Comparison of ENCODE assay signal across 21 cellular contexts in genomic region chr6:112636650-112637260, GRCh38.
DNase-seq lines count a peak whose midpoint lies in the region; TF ChIP-seq lines count a peak whose summit lies in the region.
"Had no signal": no experiment of that assay in that cellular context is flagged by ENCODE, and none has a peak within 500 bp of the region (broad histone marks: within the 10 kb centered on the region; RNA-seq: fewer than 3 reads in every experiment).

No MANE protein-coding gene starts in this region.

- TF ChIP-seq CTCF in HFFc6 (IDR thresholded peaks at IDR 0.05), result no peak
- no peak for TF ChIP-seq CTCF in kidney epithelial cell (IDR thresholded peaks at IDR 0.05; ENCODE audit: insufficient read depth, low read length, poor library complexity, severe bottlenecking)
- TF ChIP-seq CTCF in WERI-Rb-1 (IDR thresholded peaks at IDR 0.05; ENCODE audit: low read depth, low read length), result no peak

- no peak overlapping the region for H3K4me3 Mint-ChIP-seq in HFFc6
- H3K4me3 Mint-ChIP-seq: activated CD8-positive, alpha-beta T cell treated with anti-CD3 and anti-CD28 coated beads, Interleukin-2, amount 10 ng/mL, durations not matched to agents 7 days and 5 days; activated naive CD8-positive, alpha-beta T cell; CD14-positive monocyte; T-cell had no signal

- H3K4me3 ChIP-seq in kidney epithelial cell (ENCODE audit: low read depth, low read length) (no peak overlapping the region), WERI-Rb-1 (ENCODE audit: low read depth, low read length) (no peak overlapping the region)
- H3K4me3 ChIP-seq: spleen, thoracic aorta had no signal

- no peak overlapping the region for H3K27ac Mint-ChIP-seq in HFFc6
- H3K27ac Mint-ChIP-seq: activated CD8-positive, alpha-beta T cell treated with anti-CD3 and anti-CD28 coated beads, Interleukin-2, amount 10 ng/mL, durations not matched to agents 7 days and 5 days; activated naive CD8-positive, alpha-beta T cell; CD14-positive monocyte; T-cell had no signal

- H3K4me1 Mint-ChIP-seq in HFFc6 (ENCODE audit: low read depth), result peaks cover 30% of the 10 kb centered on the region
- H3K4me1 Mint-ChIP-seq: CD14-positive monocyte, T-cell had no signal

- peak; percentile 54 for DNase-seq in HFFc6
- DNase-seq in astrocyte of the hippocampus (ENCODE audit: low read depth, low spot score), result peak; percentile 74
- peak; percentile 57 for DNase-seq in kidney epithelial cell (ENCODE audit: low read depth)
- DNase-seq in DMS153 treated with DMSO at 0.1 percent for 48 hours (lab: John Stamatoyannopoulos, UW; ENCODE audit: unreplicated experiment), result no peak
- no peak for DNase-seq in NCI-H774 (lab: John Stamatoyannopoulos, UW)
- no peak for DNase-seq in WERI-Rb-1
- DNase-seq in mucosa of gallbladder (ENCODE audit: low spot score), result no peak
- DNase-seq: activated CD8-positive, alpha-beta T cell treated with anti-CD3 and anti-CD28 coated beads, Interleukin-2, amount 10 ng/mL, durations not matched to agents 7 days and 5 days; activated T-cell treated with anti-CD3 and anti-CD28 coated beads, Interleukin-2, amount 50 U/mL, for 48 hours; caudate nucleus; left ventricle myocardium superior; NCI-H1694 treated with DMSO at 0.1 percent for 48 hours; NCI-H345; NK-92 treated with Interleukin-12 subunit alpha and Interleukin-12 subunit beta, amount 100 ng/mL, for 24 hours; spleen; T-cell had no signal

- H3K27me3 ChIP-seq in kidney epithelial cell (ENCODE audit: control insufficient read depth, insufficient read depth, low read length) (no peaks in the 10 kb centered on the region), WERI-Rb-1 (ENCODE audit: insufficient read depth, low read depth, severe bottlenecking) (peaks cover 3% of the 10 kb centered on the region)
- H3K27me3 ChIP-seq: spleen had no signal

- no peaks in the 10 kb centered on the region; the same call in 1 of the 2 replicates for H3K27me3 Mint-ChIP-seq in HFFc6 (ENCODE audit: insufficient read depth)
- H3K27me3 Mint-ChIP-seq: activated naive CD8-positive, alpha-beta T cell had no signal

- no peaks in the 10 kb centered on the region for H3K9me3 ChIP-seq in WERI-Rb-1 (ENCODE audit: severe bottlenecking)
- H3K9me3 ChIP-seq: thoracic aorta had no signal

- H3K27ac ChIP-seq in WERI-Rb-1, result no peak overlapping the region
- H3K27ac ChIP-seq: parathyroid adenoma, spleen, thoracic aorta, VCaP had no signal

- H3K9me3 Mint-ChIP-seq in HFFc6, result peaks cover 2% of the 10 kb centered on the region; the same call in 1 of the 2 replicates

- H3K36me3 ChIP-seq in kidney epithelial cell (ENCODE audit: control insufficient read depth, insufficient read depth, low read length) (no peaks in the 10 kb centered on the region), WERI-Rb-1 (no peaks in the 10 kb centered on the region)
- H3K36me3 ChIP-seq: spleen, thoracic aorta had no signal

- peaks cover 3% of the 10 kb centered on the region for H3K36me3 Mint-ChIP-seq in HFFc6 (ENCODE audit: low read depth)
- H3K36me3 Mint-ChIP-seq: activated naive CD8-positive, alpha-beta T cell; CD14-positive monocyte; T-cell had no signal

Comparison
In these comparisons a context has a peak if more than half of its experiments do, and no peak if none do; other contexts are left out.
1. DNase-seq: peak in HFFc6 (single experiment), astrocyte of the hippocampus (single experiment) and kidney epithelial cell (single experiment); none in DMS153 treated with DMSO at 0.1 percent for 48 hours (single experiment), NCI-H774 (single experiment), WERI-Rb-1 (single experiment) and mucosa of gallbladder (single experiment).